8 cellular contexts compared by ENCODE assay signal in the genomic region with DNA sequence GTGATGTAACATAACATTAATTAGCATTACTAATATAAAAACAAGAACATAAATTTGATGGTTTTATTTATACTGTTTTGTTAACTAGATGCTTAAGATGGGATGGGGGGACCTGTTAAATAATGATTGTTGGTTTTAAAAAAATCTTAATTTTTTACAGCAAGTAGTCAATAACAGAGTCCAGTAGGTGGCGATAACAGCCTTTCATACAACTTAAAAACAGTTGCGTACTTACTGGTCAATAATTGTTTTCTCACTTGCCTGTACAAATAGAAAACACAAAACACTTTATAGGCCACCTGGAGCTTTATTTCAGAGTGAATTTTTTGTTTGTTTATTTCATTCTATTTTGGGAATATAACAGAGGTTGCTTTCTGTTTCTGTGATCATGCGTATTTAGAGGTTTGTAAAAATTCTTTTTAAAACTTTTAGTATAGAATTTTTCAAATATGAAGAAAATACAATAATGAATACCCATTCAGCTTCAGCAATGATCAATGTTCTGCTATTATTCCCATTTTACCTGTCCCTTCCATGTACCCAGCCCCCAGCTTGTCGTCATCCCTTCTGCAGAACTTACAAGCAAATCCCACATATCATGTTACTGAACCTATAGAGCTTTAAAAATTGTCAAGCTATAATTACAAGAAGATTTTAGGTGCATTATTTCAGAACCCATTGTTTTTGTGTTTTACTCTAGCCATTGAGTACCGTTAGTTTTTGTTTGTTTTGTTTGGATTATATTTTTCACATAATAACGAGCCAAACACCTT.
DNase-seq lines count a peak whose midpoint lies in the region; ATAC-seq and TF ChIP-seq lines count a peak whose summit lies in the region.

No MANE protein-coding gene starts in this region.

- peak; percentile 81 for TF ChIP-seq CTCF in 22Rv1 (IDR thresholded peaks at IDR 0.05)
- peak; percentile 43 for TF ChIP-seq CTCF in GM12865 (IDR thresholded peaks at IDR 0.05; ENCODE audit: insufficient read depth, low read depth, low read length, missing control alignments)
- peak; percentile 23 for TF ChIP-seq CTCF in SU-DHL-6 (IDR thresholded peaks at IDR 0.05; ENCODE audit: insufficient read depth, low read length, poor library complexity, severe bottlenecking)
- TF ChIP-seq CTCF in foreskin keratinocyte (conservative IDR thresholded peaks at IDR 0.05), result peak; percentile 83

- H3F3A ChIP-seq in SU-DHL-6 (ENCODE audit: insufficient read depth), result no peaks in the 10 kb centered on the region

- no peak overlapping the region for H3K27ac ChIP-seq in 22Rv1
- no peak overlapping the region for H3K27ac ChIP-seq in SU-DHL-6 (ENCODE audit: low read depth, low read length)
- no peak overlapping the region for H3K27ac ChIP-seq in foreskin keratinocyte

- H3K9ac ChIP-seq in SU-DHL-6 (ENCODE audit: low read length), result no peak overlapping the region

- H3K4me2 ChIP-seq in SU-DHL-6 (ENCODE audit: low read depth, low read length, poor library complexity, severe bottlenecking), result no peak overlapping the region

- DNase-seq in GM12865 (ENCODE audit: low read depth) (peak; percentile 56), NCI-H1105 (lab: John Stamatoyannopoulos, UW) (peak; percentile 49), foreskin keratinocyte (peak; percentile 3 to 23), retina (peak; percentile 25)
- no peak for DNase-seq in activated naive CD4-positive, alpha-beta T cell treated with anti-CD3 and anti-CD28 coated beads for 36 hours

- H3K36me3 Mint-ChIP-seq in activated naive CD4-positive, alpha-beta T cell treated with anti-CD3 and anti-CD28 coated beads for 36 hours (ENCODE audit: low read depth), result peaks cover 1% of the 10 kb centered on the region

- no peaks in the 10 kb centered on the region for H4K20me1 ChIP-seq in SU-DHL-6 (ENCODE audit: low read depth, low read length)

- CTCF ChIA-PET in activated naive CD4-positive, alpha-beta T cell treated with anti-CD3 and anti-CD28 coated beads for 36 hours (lab: Charles Lee), result interaction anchor here (0.6 to 1.8 kb wide), 10 partner anchors 17 to 904 kb away, joined by 3 to 7 read pairs (median 4); no protein-coding TSS in a partner anchor

- no peaks in the 10 kb centered on the region for H3K79me2 ChIP-seq in SU-DHL-6 (ENCODE audit: insufficient read depth, low read length)

- H3K9me3 Mint-ChIP-seq in activated naive CD4-positive, alpha-beta T cell treated with anti-CD3 and anti-CD28 coated beads for 36 hours, result no peaks in the 10 kb centered on the region

- no peak overlapping the region for H3K4me3 Mint-ChIP-seq in activated naive CD4-positive, alpha-beta T cell treated with anti-CD3 and anti-CD28 coated beads for 36 hours

- no peaks in the 10 kb centered on the region for H3K27me3 ChIP-seq in SU-DHL-6 (ENCODE audit: low read length)
- no peaks in the 10 kb centered on the region for H3K27me3 ChIP-seq in foreskin keratinocyte

- no peak for ATAC-seq in foreskin keratinocyte
- ATAC-seq in GM18519 (IDR thresholded peaks at IDR 0.05; ENCODE audit: low FRiP score, unreplicated experiment), result no peak

- intact Hi-C loops in activated naive CD4-positive, alpha-beta T cell treated with anti-CD3 and anti-CD28 coated beads for 36 hours (cut with micrococcal nuclease), result loop anchor here (1.0 to 10.0 kb wide), 5 partner anchors 100 to 975 kb away; a partner anchor contains a TSS

- peaks cover 16% of the 10 kb centered on the region for H3K4me1 Mint-ChIP-seq in activated naive CD4-positive, alpha-beta T cell treated with anti-CD3 and anti-CD28 coated beads for 36 hours (ENCODE audit: low read depth)

- no peaks in the 10 kb centered on the region for H3K27me3 Mint-ChIP-seq in activated naive CD4-positive, alpha-beta T cell treated with anti-CD3 and anti-CD28 coated beads for 36 hours (ENCODE audit: low read depth)

- no peaks in the 10 kb centered on the region for H3K4me1 ChIP-seq in foreskin keratinocyte

- H3K27ac Mint-ChIP-seq in activated naive CD4-positive, alpha-beta T cell treated with anti-CD3 and anti-CD28 coated beads for 36 hours, result no peak overlapping the region

- H3K36me3 ChIP-seq in SU-DHL-6 (ENCODE audit: low read length), result no peaks in the 10 kb centered on the region

- no peak overlapping the region for H2AFZ ChIP-seq in SU-DHL-6 (ENCODE audit: low read depth, low read length, severe bottlenecking)

- H3K9me2 ChIP-seq in SU-DHL-6 (replicated peaks; ENCODE audit: insufficient read depth, low read length), result no peaks in the 10 kb centered on the region

- no peaks in the 10 kb centered on the region for H3K9me3 ChIP-seq in SU-DHL-6 (ENCODE audit: insufficient read depth, low read length)

- H3K4me3 ChIP-seq in GM12865 (ENCODE audit: low read depth, low read length) (no peak overlapping the region), SU-DHL-6 (ENCODE audit: insufficient read depth, low read length, poor library complexity, severe bottlenecking) (no peak overlapping the region)

Comparison
In these comparisons a context has a peak if more than half of its experiments do, and no peak if none do; other contexts are left out.
1. CTCF ChIP-seq: peak in every context shown above with its lines; median percentile 83 in foreskin keratinocyte; 81 in 22Rv1; 43 in GM12865; 23 in SU-DHL-6.